Comparison of ENCODE assay signal across 11 cellular contexts in the genomic region with DNA sequence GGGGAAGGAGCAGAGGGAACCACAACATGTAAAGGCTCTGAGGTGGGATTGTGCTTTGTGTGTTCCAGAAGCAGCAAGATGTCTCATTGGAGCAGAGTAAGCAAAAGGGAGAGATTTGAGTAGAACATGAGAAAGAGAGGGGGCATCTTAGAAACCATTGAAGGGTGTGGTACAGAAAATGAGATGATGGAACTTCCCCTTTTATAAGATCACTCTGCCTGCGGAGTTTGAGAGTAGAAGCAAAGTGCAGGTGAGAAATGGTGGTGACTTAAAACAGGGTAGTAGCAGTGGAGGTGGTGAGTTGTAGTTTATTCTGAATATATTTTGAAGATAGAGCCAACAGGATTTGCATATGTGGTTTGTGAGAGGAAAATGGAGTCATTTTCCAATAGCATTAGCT. TPM values are rescaled to one million over a fixed set of nuclear protein-coding genes. Genes with fewer than 3 reads are reported as not detected.
DNase-seq lines count a peak whose midpoint lies in the region; ATAC-seq and TF ChIP-seq lines count a peak whose summit lies in the region.
"Had no signal": no experiment of that assay in that cellular context is flagged by ENCODE, and none has a peak within 500 bp of the region (broad histone marks: within the 10 kb centered on the region; RNA-seq: fewer than 3 reads in every experiment).

No MANE protein-coding gene starts in this region.

- H3K27me3 ChIP-seq in CD4-positive, CD25-positive, alpha-beta regulatory T cell (ENCODE audit: control insufficient read depth, insufficient read depth, low read length) = no peaks in the 10 kb centered on the region
- H3K27me3 ChIP-seq in OCI-LY1 (ENCODE audit: insufficient read depth, low read length) (no peaks in the 10 kb centered on the region), hepatocyte (no peaks in the 10 kb centered on the region)

- peak in 1 of 3 donors; percentile 54 for DNase-seq in CD4-positive, CD25-positive, alpha-beta regulatory T cell
- DNase-seq in hepatocyte (ENCODE audit: low spot score) (no peak), DMS79 (lab: John Stamatoyannopoulos, UW) (no peak), NCI-H1930 (lab: John Stamatoyannopoulos, UW) (no peak)
- DNase-seq in stimulated activated naive CD4-positive, alpha-beta T cell (lab: John Stamatoyannopoulos, UW) = no peak
- DNase-seq: Caco-2, Right ventricle myocardium superior had no signal

- H3K27ac ChIP-seq in CD4-positive, CD25-positive, alpha-beta regulatory T cell (ENCODE audit: insufficient read depth, low read length, poor library complexity, severe bottlenecking) = no peak overlapping the region
- H3K27ac ChIP-seq in OCI-LY1 (ENCODE audit: low read depth, low read length, poor library complexity, severe bottlenecking) (peak overlapping the region; percentile 52), hepatocyte (no peak overlapping the region)

- H3K4me2 ChIP-seq in OCI-LY1 (ENCODE audit: low read length) (no peak overlapping the region), hepatocyte (no peak overlapping the region)

- peaks cover 23% of the 10 kb centered on the region for H3K4me1 ChIP-seq in CD4-positive, CD25-positive, alpha-beta regulatory T cell (ENCODE audit: control insufficient read depth, insufficient read depth, low read length, poor library complexity, severe bottlenecking)
- peaks cover 22% of the 10 kb centered on the region for H3K4me1 ChIP-seq in OCI-LY1 (ENCODE audit: insufficient read depth, low read length, severe bottlenecking)
- H3K4me1 ChIP-seq in hepatocyte (ENCODE audit: insufficient read depth) = peaks cover under 1% of the 10 kb centered on the region

- H3K4me3 Mint-ChIP-seq in CD4-positive, CD25-positive, alpha-beta regulatory T cell = peak overlapping the region in 2 of 4 donors; percentile 4 to 7
- H3K4me3 Mint-ChIP-seq: neural crest cell had no signal

- no peak overlapping the region for H3K4me3 ChIP-seq in CD4-positive, CD25-positive, alpha-beta regulatory T cell (ENCODE audit: low read depth, low read length)
- no peak overlapping the region for H3K4me3 ChIP-seq in OCI-LY1 (ENCODE audit: low read depth, low read length, poor library complexity, severe bottlenecking)
- no peak overlapping the region for H3K4me3 ChIP-seq in hepatocyte

- peaks cover 13 to 65% (median 39%) of the 10 kb centered on the region in 4 donors for H3K4me1 Mint-ChIP-seq in CD4-positive, CD25-positive, alpha-beta regulatory T cell

- H3F3A ChIP-seq in OCI-LY1 (ENCODE audit: insufficient read depth, low read length) = peaks cover 3% of the 10 kb centered on the region; the same call in 1 of the 2 replicates

- H3K79me2 ChIP-seq in OCI-LY1 (ENCODE audit: insufficient read depth, low read length) (peaks cover 20% of the 10 kb centered on the region; the same call in 1 of the 2 replicates), hepatocyte (peaks cover 92% of the 10 kb centered on the region)

- H3K36me3 ChIP-seq in CD4-positive, CD25-positive, alpha-beta regulatory T cell (ENCODE audit: control insufficient read depth, insufficient read depth, low read length) = no peaks in the 10 kb centered on the region
- peaks cover 11% of the 10 kb centered on the region; the same call in 1 of the 2 replicates for H3K36me3 ChIP-seq in OCI-LY1 (ENCODE audit: insufficient read depth, low read length)
- H3K36me3 ChIP-seq in hepatocyte (replicated peaks; ENCODE audit: insufficient read depth, low read depth) = no peaks in the 10 kb centered on the region

- no peaks in the 10 kb centered on the region for H3K27me3 Mint-ChIP-seq in CD4-positive, CD25-positive, alpha-beta regulatory T cell

- no peaks in the 10 kb centered on the region for H3K9me2 ChIP-seq in OCI-LY1 (ENCODE audit: low read depth, low read length)
- H3K9me2 ChIP-seq in hepatocyte (replicated peaks; ENCODE audit: insufficient read depth) = no peaks in the 10 kb centered on the region

- peak overlapping the region in 2 of 3 donors; percentile 52 to 95 for H3K27ac Mint-ChIP-seq in CD4-positive, CD25-positive, alpha-beta regulatory T cell

- H3K9me3 Mint-ChIP-seq in CD4-positive, CD25-positive, alpha-beta regulatory T cell = peaks cover 0 to 2% (median 0%) of the 10 kb centered on the region in 7 donors
- H3K9me3 Mint-ChIP-seq: neural crest cell had no signal

- H2AFZ ChIP-seq in OCI-LY1 (ENCODE audit: low read length) (no peak overlapping the region), hepatocyte (no peak overlapping the region)

- no peaks in the 10 kb centered on the region for H3K9me3 ChIP-seq in CD4-positive, CD25-positive, alpha-beta regulatory T cell (ENCODE audit: control insufficient read depth in 2 of 2, low read length in 2 of 2)
- H3K9me3 ChIP-seq in OCI-LY1 (ENCODE audit: low read length) (no peaks in the 10 kb centered on the region; the same call in 1 of the 2 replicates), hepatocyte (ENCODE audit: low read depth) (no peaks in the 10 kb centered on the region)
- H3K9me3 ChIP-seq: Caco-2 had no signal

- H4K20me1 ChIP-seq in OCI-LY1 (ENCODE audit: insufficient read depth, low read length) = no peaks in the 10 kb centered on the region
- H4K20me1 ChIP-seq in hepatocyte (ENCODE audit: insufficient read depth, poor library complexity, severe bottlenecking) = peaks cover 3% of the 10 kb centered on the region

- H3K36me3 Mint-ChIP-seq in CD4-positive, CD25-positive, alpha-beta regulatory T cell = peaks cover 4% of the 10 kb centered on the region

- 83% methylated on average over 1 of the region's 1 CpG for WGBS in hepatocyte (ENCODE audit: low lambda C conversion rate, missing lambda C conversion rate)

- ATAC-seq in CD4-positive, CD25-positive, alpha-beta regulatory T cell (ENCODE audit: low read depth in 2 of 2) = peak in 1 of 2 donors; percentile 37
- peak; percentile 91 for ATAC-seq in GM18868 (IDR thresholded peaks at IDR 0.05; ENCODE audit: unreplicated experiment)
- ATAC-seq in HG02870 (IDR thresholded peaks at IDR 0.05; ENCODE audit: unreplicated experiment) = peak; percentile 76

- TF ChIP-seq CTCF in OCI-LY1 (IDR thresholded peaks at IDR 0.05; ENCODE audit: low read length) = no peak
- no peak for TF ChIP-seq CTCF in hepatocyte (IDR thresholded peaks at IDR 0.05; ENCODE audit: poor library complexity)

- H3K9ac ChIP-seq in OCI-LY1 (ENCODE audit: low read length) = no peak overlapping the region

RNA-seq across cellular contexts. Expression of a gene that starts 56.0 kb away (rescaled TPM):
- 32.4 TPM for total RNA-seq in CD4-positive, CD25-positive, alpha-beta regulatory T cell
- 10 to 100 TPM; 28.8 to 41.6 (median 33.4) TPM for polyA plus RNA-seq in CD4-positive, CD25-positive, alpha-beta regulatory T cell
- 45.9 and 46.5 TPM in 2 replicates for total RNA-seq in hepatocyte
- polyA plus RNA-seq in hepatocyte = 27.5 and 31.6 TPM in 2 replicates
